Comparison of ENCODE assay signal across 1 cellular context in genomic region chr9:129126789-129127618, GRCh38.
TF ChIP-seq lines count a peak whose summit lies in the region.

No MANE protein-coding gene starts in this region.

TF ChIP-seq in K562, 482 proteins besides CTCF, POLR2A, EP300 and RAD21:
- TF ChIP-seq CREB5 (CRISPR knock-in tag; IDR thresholded peaks at IDR 0.05) = no peak
- no peak for TF ChIP-seq TFAP4 (CRISPR knock-in tag; IDR thresholded peaks at IDR 0.05; ENCODE audit: borderline replicate concordance)
- TF ChIP-seq PHF8 (IDR thresholded peaks at IDR 0.05; ENCODE audit: borderline replicate concordance, low read length) = no peak
- TF ChIP-seq ZNF146 (CRISPR knock-in tag; IDR thresholded peaks at IDR 0.05; ENCODE audit: unreplicated experiment) = no peak
- no peak for TF ChIP-seq ZNF12 (CRISPR knock-in tag; IDR thresholded peaks at IDR 0.05)
- TF ChIP-seq EHMT2 (IDR thresholded peaks at IDR 0.05) = no peak
- no peak for TF ChIP-seq MBD2 (IDR thresholded peaks at IDR 0.05; ENCODE audit: borderline replicate concordance, low read depth)
- TF ChIP-seq DNMT1 (IDR thresholded peaks at IDR 0.05) = no peak
- TF ChIP-seq HDAC1 (IDR thresholded peaks at IDR 0.05) = no peak
- TF ChIP-seq TOE1 (IDR thresholded peaks at IDR 0.05; ENCODE audit: borderline replicate concordance) = no peak
- no peak for TF ChIP-seq TOE1 (CRISPR knock-in tag; IDR thresholded peaks at IDR 0.05; ENCODE audit: borderline replicate concordance, low read depth)
- no peak for TF ChIP-seq STAG1 (CRISPR knock-in tag; IDR thresholded peaks at IDR 0.05; ENCODE audit: borderline replicate concordance)
- TF ChIP-seq MCM5 (IDR thresholded peaks at IDR 0.05; ENCODE audit: low read depth) = no peak
- TF ChIP-seq ZBTB8A (IDR thresholded peaks at IDR 0.05; ENCODE audit: partially characterized antibody) = no peak
- no peak for TF ChIP-seq PURB (CRISPR knock-in tag; IDR thresholded peaks at IDR 0.05; ENCODE audit: low read depth)
